Comparison of ENCODE assay signal across 20 cellular contexts in genomic region chr9:91155181-91155580, GRCh38.
"Had no signal": no experiment of that assay in that cellular context is flagged by ENCODE, and none has a peak within 500 bp of the region (broad histone marks: within the 10 kb centered on the region; RNA-seq: fewer than 3 reads in every experiment).

No MANE protein-coding gene starts in this region.

- H3K27me3 Mint-ChIP-seq: naive B cell, T-helper 17 cell, type B pancreatic cell had no signal

- H3K27me3 ChIP-seq: breast epithelium, esophagus muscularis mucosa, heart right ventricle, ovary, SJCRH30, testis had no signal

- H3K27ac Mint-ChIP-seq: activated naive CD4-positive, alpha-beta T cell treated with anti-CD3 and anti-CD28 coated beads, Interleukin-2, amount 10 ng/mL, durations not matched to agents 7 days and 5 days; naive B cell; T-helper 17 cell; type B pancreatic cell had no signal

- DNase-seq: activated CD4-positive, alpha-beta T cell treated with anti-CD3 and anti-CD28 coated beads for 1 hour; activated CD8-positive, alpha-beta memory T cell treated with anti-CD3 and anti-CD28 coated beads for 24 hours; activated naive CD4-positive, alpha-beta T cell treated with anti-CD3 and anti-CD28 coated beads, Interleukin-2, amount 10 ng/mL, durations not matched to agents 7 days and 5 days; cortex of kidney; effector memory CD4-positive, alpha-beta T cell; heart right ventricle; mesenchymal stem cell; mucosa of descending colon; naive B cell; ovary; psoas muscle; right cardiac atrium; SJCRH30; stimulated activated CD4-positive, alpha-beta T cell treated with anti-CD3 and anti-CD28 coated beads, Interleukin-2, amount 100 ng/mL, for 24 hours; T-helper 17 cell; testis; WERI-Rb-1 had no signal

- H3K4me3 Mint-ChIP-seq: activated naive CD4-positive, alpha-beta T cell treated with anti-CD3 and anti-CD28 coated beads, Interleukin-2, amount 10 ng/mL, durations not matched to agents 7 days and 5 days; naive B cell; T-helper 17 cell; type B pancreatic cell had no signal

- H3K27ac ChIP-seq: breast epithelium, esophagus muscularis mucosa, ovary, psoas muscle, SJCRH30, testis, WERI-Rb-1 had no signal

- H3K36me3 Mint-ChIP-seq: naive B cell, type B pancreatic cell had no signal

- H3K9me3 ChIP-seq: breast epithelium, esophagus muscularis mucosa, mucosa of descending colon, ovary, psoas muscle, SJCRH30, testis had no signal

- H3K4me1 ChIP-seq: breast epithelium, psoas muscle, SJCRH30 had no signal

- H3K36me3 ChIP-seq: breast epithelium, esophagus muscularis mucosa, heart right ventricle, ovary, SJCRH30, WERI-Rb-1 had no signal

- H3K4me3 ChIP-seq: breast epithelium, esophagus muscularis mucosa, heart right ventricle, mucosa of descending colon, ovary, psoas muscle, SJCRH30, testis had no signal

- ATAC-seq: mucosa of descending colon, psoas muscle, T-helper 17 cell had no signal
